In the genomic region with DNA sequence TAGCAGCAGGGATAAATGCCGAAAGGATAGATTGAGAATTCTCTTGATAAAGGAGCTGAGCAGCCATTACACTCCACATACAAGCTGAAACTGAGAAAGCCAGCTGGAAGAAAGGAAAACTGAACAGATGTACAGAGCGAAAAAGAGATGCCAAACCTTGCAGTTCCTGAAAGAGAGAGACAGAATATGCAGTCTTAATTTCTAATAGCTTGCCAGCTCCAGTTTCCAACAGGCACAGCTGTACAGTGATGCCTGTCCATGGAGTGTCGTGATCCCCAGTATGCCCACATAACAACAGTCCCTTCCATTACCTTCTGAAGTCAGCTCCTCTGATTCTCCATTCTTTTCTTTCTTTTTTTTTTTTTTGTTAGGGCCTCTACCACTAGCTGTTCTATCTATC, we compare ENCODE assay signal across 22 cellular contexts. TPM values are rescaled to one million over a fixed set of nuclear protein-coding genes. Genes with fewer than 3 reads are reported as not detected.
DNase-seq lines count a peak whose midpoint lies in the region; ATAC-seq and TF ChIP-seq lines count a peak whose summit lies in the region.
"Had no signal": no experiment of that assay in that cellular context is flagged by ENCODE, and none has a peak within 500 bp of the region (broad histone marks: within the 10 kb centered on the region; RNA-seq: fewer than 3 reads in every experiment).

No MANE protein-coding gene starts in this region.

- peak overlapping the region; percentile 1 to 95 (median 88) for H3K27ac Mint-ChIP-seq in brain
- H3K27ac Mint-ChIP-seq: activated naive CD4-positive, alpha-beta T cell treated with anti-CD3 and anti-CD28 coated beads for 36 hours; stimulated activated naive CD8-positive, alpha-beta T cell treated with anti-CD3 and anti-CD28 coated beads, Interleukin-15, amount 100 ng/mL, for 72 hours had no signal

- peak overlapping the region in 4 of 5 experiments; percentile 52 to 62 (median 58) for H3K4me3 Mint-ChIP-seq in brain
- H3K4me3 Mint-ChIP-seq: activated naive CD4-positive, alpha-beta T cell treated with anti-CD3 and anti-CD28 coated beads for 36 hours; CD4-positive, alpha-beta memory T cell; stimulated activated naive CD8-positive, alpha-beta T cell treated with anti-CD3 and anti-CD28 coated beads, Interleukin-15, amount 100 ng/mL, for 72 hours had no signal

- H3K9me3 ChIP-seq in IMR-90 (ENCODE audit: control insufficient read depth, insufficient read depth, low read length) (no peaks in the 10 kb centered on the region), mesenchymal stem cell (ENCODE audit: control insufficient read depth, low read length) (no peaks in the 10 kb centered on the region)
- H3K9me3 ChIP-seq: colonic mucosa, MG63, upper lobe of left lung had no signal

- BruUV-seq in IMR-90 (replicated peaks; lab: Mats Ljungman, UMichigan), result no TSS peak

- H4K8ac ChIP-seq in IMR-90 (ENCODE audit: low read depth in 2 of 2, low read length in 2 of 2) (no peak overlapping the region), mesenchymal stem cell (ENCODE audit: low read length) (no peak overlapping the region)

- no peak overlapping the region for H2BK12ac ChIP-seq in mesenchymal stem cell (ENCODE audit: low read length in 2 of 2)

- POLR2A ChIA-PET in IMR-90 (lab: Charles Lee; ENCODE audit: unreplicated experiment), result no interaction called here

- peaks cover 19 to 45% of the 10 kb centered on the region in 2 experiments; a peak in 3 of 4 replicates for H3K79me1 ChIP-seq in IMR-90 (ENCODE audit: low read depth in 1 of 2, low read length in 2 of 2)
- peaks cover 15% of the 10 kb centered on the region for H3K79me1 ChIP-seq in mesenchymal stem cell (replicated peaks; ENCODE audit: low read length, poor library complexity, severe bottlenecking)

- H3K36me3 Mint-ChIP-seq in brain, result peaks cover 10% of the 10 kb centered on the region

- H4K91ac ChIP-seq in IMR-90 (ENCODE audit: insufficient read depth, low read depth, low read length) (no peak overlapping the region), mesenchymal stem cell (ENCODE audit: low read length) (no peak overlapping the region)

- H3K27me3 ChIP-seq in IMR-90 (ENCODE audit: control insufficient read depth, insufficient read depth, low read length) (no peaks in the 10 kb centered on the region), mesenchymal stem cell (ENCODE audit: control insufficient read depth in 1 of 2, insufficient read depth in 1 of 2, low read length in 2 of 2) (no peaks in the 10 kb centered on the region)
- H3K27me3 ChIP-seq: colonic mucosa, foreskin keratinocyte, MG63, upper lobe of left lung had no signal

- H3K27me3 Mint-ChIP-seq in brain, result peaks cover 2% of the 10 kb centered on the region
- H3K27me3 Mint-ChIP-seq: CD4-positive, alpha-beta memory T cell; stimulated activated naive CD8-positive, alpha-beta T cell treated with anti-CD3 and anti-CD28 coated beads, Interleukin-15, amount 100 ng/mL, for 72 hours had no signal

- H4K20me1 ChIP-seq in IMR-90 (ENCODE audit: insufficient read depth, low read length), result no peaks in the 10 kb centered on the region; the same call in none of the 2 replicates

- H3K4me3 ChIP-seq in IMR-90 (ENCODE audit: insufficient read depth, low read depth, low read length), result no peak overlapping the region
- H3K4me3 ChIP-seq in mesenchymal stem cell (ENCODE audit: insufficient read depth in 1 of 2, low read depth in 1 of 2, low read length in 2 of 2), result peak overlapping the region in 1 of 2 experiments; percentile 32
- H3K4me3 ChIP-seq: colonic mucosa, MG63, upper lobe of left lung had no signal

- H3K18ac ChIP-seq in IMR-90 (ENCODE audit: low read depth, low read length), result no peak overlapping the region
- H3K18ac ChIP-seq in mesenchymal stem cell (ENCODE audit: low read depth in 1 of 2, low read length in 2 of 2), result no peak overlapping the region

- no peak overlapping the region for H2BK5ac ChIP-seq in IMR-90 (ENCODE audit: low read depth, low read length, poor library complexity, severe bottlenecking)
- H2BK5ac ChIP-seq in mesenchymal stem cell (ENCODE audit: low read depth, low read length, poor library complexity, severe bottlenecking), result no peak overlapping the region

- 80% methylated on average over 1 of the region's 3 CpGs; no CpG with 5 or more reads in 1 of the 2 experiments for WGBS in IMR-90 (ENCODE audit: extremely low coverage in 2 of 2, insufficient read length in 1 of 2), 2 experiments
- WGBS in mesenchymal stem cell, result 97% methylated on average over 3 of the region's 3 CpGs

- H3K14ac ChIP-seq in IMR-90 (replicated peaks; ENCODE audit: low read depth, low read length) (0 out of 2 replicates have a peak overlapping the region, but pooled peaks have one; percentile 37), mesenchymal stem cell (ENCODE audit: low read length in 2 of 2) (no peak overlapping the region)

- peak overlapping the region; percentile 52 for H3K4me2 ChIP-seq in IMR-90 (ENCODE audit: low read depth, low read length)
- H3K4me2 ChIP-seq in mesenchymal stem cell (ENCODE audit: low read length, poor library complexity, severe bottlenecking), result no peak overlapping the region

- peaks cover 59% of the 10 kb centered on the region for H3K4me1 Mint-ChIP-seq in brain

- TF ChIP-seq POLR2A in IMR-90 (IDR thresholded peaks at IDR 0.05; ENCODE audit: low read depth, low read length), result no peak

- H3K27ac ChIP-seq in IMR-90 (ENCODE audit: insufficient read depth, low read length), result no peak overlapping the region
- H3K27ac ChIP-seq in mesenchymal stem cell (ENCODE audit: low read length, poor library complexity, severe bottlenecking), result no peak overlapping the region
- H3K27ac ChIP-seq: colonic mucosa, foreskin keratinocyte, upper lobe of left lung had no signal

- no peak overlapping the region for H3K23ac ChIP-seq in IMR-90 (ENCODE audit: low read depth, low read length)
- no peak overlapping the region for H3K23ac ChIP-seq in mesenchymal stem cell (ENCODE audit: low read length in 2 of 2)

- TF ChIP-seq CTCF in IMR-90 (conservative IDR thresholded peaks at IDR 0.05; ENCODE audit: low read depth, low read length), result no peak
- TF ChIP-seq CTCF in brain (conservative IDR thresholded peaks at IDR 0.05), result no peak

- H2BK120ac ChIP-seq in IMR-90 (ENCODE audit: low read depth, low read length), result no peak overlapping the region
- no peak overlapping the region for H2BK120ac ChIP-seq in mesenchymal stem cell (ENCODE audit: low read depth, low read length)

- dilution Hi-C loops in IMR-90 (cut with HindIII; ENCODE audit: low sequenced_read_pairs, unreplicated experiment), result no loop called here

- ATAC-seq in IMR-90 (ENCODE audit: low read depth), result peak; percentile 46
- ATAC-seq in GM21390 (IDR thresholded peaks at IDR 0.05; ENCODE audit: unreplicated experiment), result no peak
- ATAC-seq: foreskin keratinocyte; sciatic nerve; stimulated activated naive CD8-positive, alpha-beta T cell treated with anti-CD3 and anti-CD28 coated beads, Interleukin-15, amount 100 ng/mL, for 72 hours had no signal

- in situ Hi-C loops in IMR-90 (cut with MboI; ENCODE audit: low sequenced_read_pairs), result no loop called here

- H2BK15ac ChIP-seq in IMR-90 (ENCODE audit: low read depth, low read length), result no peak overlapping the region
- H2BK15ac ChIP-seq in mesenchymal stem cell (ENCODE audit: low read depth, poor library complexity, severe bottlenecking), result no peak overlapping the region

- H3K36me3 ChIP-seq in IMR-90 (ENCODE audit: control insufficient read depth, insufficient read depth, low read length), result no peaks in the 10 kb centered on the region
- no peaks in the 10 kb centered on the region for H3K36me3 ChIP-seq in mesenchymal stem cell (ENCODE audit: control insufficient read depth in 1 of 2, insufficient read depth in 2 of 2, low read depth in 1 of 2, low read length in 2 of 2)
- H3K36me3 ChIP-seq: colonic mucosa, MG63, upper lobe of left lung had no signal

- H4K5ac ChIP-seq in IMR-90 (ENCODE audit: low read depth, low read length), result no peak overlapping the region

- intact Hi-C loops in IMR-90 (cut with micrococcal nuclease), result no loop called here

- DNase-seq in Ammon's horn (ENCODE audit: low spot score) (peak; percentile 43), IMR-90 (no peak), mesenchymal stem cell (no peak), SHP77 treated with DMSO at 0.1 percent for 48 hours (lab: John Stamatoyannopoulos, UW) (no peak), AG08396 (ENCODE audit: low spot score) (no peak), HuH-7.5 (ENCODE audit: low spot score) (no peak)
- DNase-seq: activated CD4-positive, alpha-beta T cell treated with anti-CD3 and anti-CD28 coated beads, Interleukin-2, amount 50 U/mL, for 4 hours; activated naive CD4-positive, alpha-beta T cell treated with anti-CD3 and anti-CD28 coated beads for 36 hours; activated T-cell treated with anti-CD3 and anti-CD28 coated beads for 4 hours; CD4-positive, alpha-beta memory T cell; colonic mucosa; DND-41; foreskin keratinocyte; MG63; NCI-H2029; NCI-H748 treated with DMSO at 0.1 percent for 48 hours; occipital lobe; stimulated activated naive CD8-positive, alpha-beta T cell treated with anti-CD3 and anti-CD28 coated beads, Interleukin-15, amount 100 ng/mL, for 72 hours; upper lobe of left lung had no signal

- H3K9me3 Mint-ChIP-seq in brain, result no peaks in the 10 kb centered on the region
- H3K9me3 Mint-ChIP-seq: activated naive CD4-positive, alpha-beta T cell treated with anti-CD3 and anti-CD28 coated beads for 36 hours; CD4-positive, alpha-beta memory T cell had no signal

- CTCF ChIA-PET in IMR-90 (lab: Yijun Ruan, JAX), result interaction anchor here (0.6 kb wide), 1 partner anchor 108 kb away, joined by 5 read pairs; no protein-coding TSS in a partner anchor

- H3K4ac ChIP-seq in IMR-90 (ENCODE audit: low read depth, low read length) (no peak overlapping the region), mesenchymal stem cell (ENCODE audit: low read depth in 1 of 2, low read length in 2 of 2) (no peak overlapping the region)

- H2AFZ ChIP-seq in IMR-90 (replicated peaks; ENCODE audit: low read length, poor library complexity) (no peak overlapping the region), mesenchymal stem cell (ENCODE audit: low read depth, low read length) (no peak overlapping the region)

- H3K9me1 ChIP-seq in IMR-90 (ENCODE audit: insufficient read depth, low read length), result peaks cover 5% of the 10 kb centered on the region

- no peak overlapping the region for H2BK20ac ChIP-seq in IMR-90 (ENCODE audit: low read depth, low read length)

- no peak overlapping the region for H2AK9ac ChIP-seq in IMR-90 (replicated peaks; ENCODE audit: low read depth, low read length, poor library complexity)

- no peak overlapping the region for H3K56ac ChIP-seq in IMR-90 (ENCODE audit: extremely low read depth, insufficient read depth, low read length)

- H2AK5ac ChIP-seq in IMR-90 (ENCODE audit: low read depth, low read length) (no peak overlapping the region), mesenchymal stem cell (ENCODE audit: low read length, severe bottlenecking) (no peak overlapping the region)

- peaks cover 2% of the 10 kb centered on the region; the same call in 1 of the 2 replicates for H3K4me1 ChIP-seq in IMR-90 (ENCODE audit: control insufficient read depth, insufficient read depth, low read length)
- H3K4me1 ChIP-seq in mesenchymal stem cell (ENCODE audit: control insufficient read depth, insufficient read depth, low read depth, low read length), result no peaks in the 10 kb centered on the region
- H3K4me1 ChIP-seq: colonic mucosa had no signal

- H3K9ac ChIP-seq in IMR-90 (ENCODE audit: low read depth, low read length) (no peak overlapping the region), mesenchymal stem cell (ENCODE audit: low read length) (peak overlapping the region; percentile 77)

- no peak for TF ChIP-seq RAD21 in IMR-90 (IDR thresholded peaks at IDR 0.05; ENCODE audit: low read length)

RNA-seq across cellular contexts. Expression of gene ABL2, which starts 22.7 kb away (rescaled TPM):
- 88.3 and 110 TPM in 2 replicates for total RNA-seq in IMR-90 (2012; rRNA removed)
- 9.0 and 9.7 TPM in 2 replicates for polyA plus RNA-seq in IMR-90 (2012; rRNA removed)
- 2.6 and 2.9 TPM in 2 replicates for polyA plus RNA-seq in IMR-90 (2012; cell fraction: cytosol; rRNA removed)
- polyA plus RNA-seq in IMR-90 (2012; cell fraction: nucleus; rRNA removed; ENCODE audit: low replicate concordance), result 17.3 and 33.4 TPM in 2 replicates
- polyA plus RNA-seq in brain (ENCODE audit: insufficient read depth, low read depth, low replicate concordance), result 6.2 TPM
- polyA plus RNA-seq in mesenchymal stem cell (2013, experiment 1 of 2), result 6.5 TPM
- polyA plus RNA-seq in mesenchymal stem cell (2013, experiment 2 of 2), result 6.8 TPM
